8 cellular contexts compared by ENCODE assay signal in the genomic region with DNA sequence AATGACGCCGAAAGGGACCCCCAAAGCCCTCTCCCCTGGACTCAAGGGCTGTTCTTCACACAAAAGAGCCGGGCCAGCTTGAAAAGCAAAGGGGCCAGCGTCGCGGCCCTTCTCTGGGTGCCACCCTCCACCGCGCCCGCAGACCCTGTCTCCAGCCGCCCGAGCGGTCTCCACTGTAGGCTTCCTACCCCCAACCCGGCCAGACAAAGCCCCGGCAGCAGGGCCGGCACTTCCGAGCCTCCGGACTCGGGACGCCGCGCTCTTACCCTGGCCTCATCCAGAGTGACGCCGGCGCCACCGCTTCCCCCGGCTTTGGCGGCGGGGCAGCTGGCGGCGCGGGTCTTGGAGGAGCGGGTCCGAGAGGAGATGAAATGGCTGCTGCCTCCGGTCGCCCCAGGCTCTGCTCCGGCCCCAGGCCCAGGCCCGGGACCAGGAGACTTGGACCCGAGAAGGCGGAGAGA. TPM values are rescaled to one million over a fixed set of nuclear protein-coding genes. Genes with fewer than 3 reads are reported as not detected.
DNase-seq lines count a peak whose midpoint lies in the region; ATAC-seq and TF ChIP-seq lines count a peak whose summit lies in the region.

No MANE protein-coding gene starts in this region.

- peak overlapping the region; percentile 96 for H3K4me3 ChIP-seq in left ventricle myocardium inferior

- no peaks in the 10 kb centered on the region for H3K9me3 Mint-ChIP-seq in activated naive CD4-positive, alpha-beta T cell treated with anti-CD3 and anti-CD28 coated beads for 36 hours
- H3K9me3 Mint-ChIP-seq in progenitor cell of endocrine pancreas (ENCODE audit: low read depth): no peaks in the 10 kb centered on the region

- H3K36me3 ChIP-seq in left ventricle myocardium inferior: peaks cover 6% of the 10 kb centered on the region

- peak; percentile 34 for DNase-seq in DMS79 treated with DMSO at 0.1 percent for 48 hours (lab: John Stamatoyannopoulos, UW)
- no peak for DNase-seq in DMS79 (lab: John Stamatoyannopoulos, UW)
- peak; percentile 63 for DNase-seq in NCI-H526 treated with DMSO at 0.1 percent for 48 hours (lab: John Stamatoyannopoulos, UW)
- DNase-seq in activated naive CD4-positive, alpha-beta T cell treated with anti-CD3 and anti-CD28 coated beads for 36 hours: no peak
- DNase-seq in left ventricle myocardium inferior: peak; percentile 40
- DNase-seq in progenitor cell of endocrine pancreas (ENCODE audit: low spot score, unreplicated experiment): peak; percentile 36
- DNase-seq in NCI-H2107 treated with DMSO at 0.1 percent for 48 hours (lab: John Stamatoyannopoulos, UW; ENCODE audit: unreplicated experiment): no peak

- CTCF ChIA-PET in activated naive CD4-positive, alpha-beta T cell treated with anti-CD3 and anti-CD28 coated beads for 36 hours (lab: Charles Lee): interaction anchor here (0.5 to 4.5 kb wide), 16 partner anchors 10 to 1112 kb away, joined by 3 to 59 read pairs (median 4); a partner anchor contains a TSS

- intact Hi-C loops in activated naive CD4-positive, alpha-beta T cell treated with anti-CD3 and anti-CD28 coated beads for 36 hours (cut with micrococcal nuclease): loop anchor here (1.0 to 10.0 kb wide), 9 partner anchors 10 to 1116 kb away; a partner anchor contains a TSS
- intact Hi-C loops in left ventricle myocardium inferior (cut with micrococcal nuclease): no loop called here

- peaks cover 2% of the 10 kb centered on the region for H3K36me3 Mint-ChIP-seq in activated naive CD4-positive, alpha-beta T cell treated with anti-CD3 and anti-CD28 coated beads for 36 hours (ENCODE audit: low read depth)
- H3K36me3 Mint-ChIP-seq in progenitor cell of endocrine pancreas (ENCODE audit: insufficient read depth): peaks cover 4% of the 10 kb centered on the region

- TF ChIP-seq CTCF in left ventricle myocardium inferior (IDR thresholded peaks at IDR 0.05; ENCODE audit: borderline replicate concordance) (no peak), progenitor cell of endocrine pancreas (IDR thresholded peaks at IDR 0.05; ENCODE audit: unreplicated experiment) (no peak)

- H3K4me1 Mint-ChIP-seq in activated naive CD4-positive, alpha-beta T cell treated with anti-CD3 and anti-CD28 coated beads for 36 hours (ENCODE audit: low read depth): peaks cover 37% of the 10 kb centered on the region
- peaks cover 26% of the 10 kb centered on the region for H3K4me1 Mint-ChIP-seq in progenitor cell of endocrine pancreas (ENCODE audit: low read depth)

- H3K4me3 Mint-ChIP-seq in activated naive CD4-positive, alpha-beta T cell treated with anti-CD3 and anti-CD28 coated beads for 36 hours: peak overlapping the region; percentile 96
- H3K4me3 Mint-ChIP-seq in progenitor cell of endocrine pancreas (ENCODE audit: low read depth): peak overlapping the region; percentile 96

- H3K27me3 Mint-ChIP-seq in activated naive CD4-positive, alpha-beta T cell treated with anti-CD3 and anti-CD28 coated beads for 36 hours (ENCODE audit: low read depth): no peaks in the 10 kb centered on the region
- no peaks in the 10 kb centered on the region for H3K27me3 Mint-ChIP-seq in progenitor cell of endocrine pancreas

- H3K4me1 ChIP-seq in left ventricle myocardium inferior: peaks cover 74% of the 10 kb centered on the region

- H3K27me3 ChIP-seq in left ventricle myocardium inferior (ENCODE audit: low read depth): no peaks in the 10 kb centered on the region

- no peaks in the 10 kb centered on the region for H3K9me3 ChIP-seq in left ventricle myocardium inferior (replicated peaks)

- H3K27ac Mint-ChIP-seq in activated naive CD4-positive, alpha-beta T cell treated with anti-CD3 and anti-CD28 coated beads for 36 hours: peak overlapping the region; percentile 99
- peak overlapping the region; percentile 100 for H3K27ac Mint-ChIP-seq in progenitor cell of endocrine pancreas

- peak overlapping the region; percentile 99 for H3K27ac ChIP-seq in left ventricle myocardium inferior (replicated peaks)

- ATAC-seq in HG02588 (IDR thresholded peaks at IDR 0.05; ENCODE audit: unreplicated experiment): peak; percentile 19

RNA-seq across cellular contexts. Expression of a gene that starts 0.6 kb away (rescaled TPM):
- 10 to 100 TPM; 12.9 to 15.4 TPM for total RNA-seq in activated naive CD4-positive, alpha-beta T cell treated with anti-CD3 and anti-CD28 coated beads for 36 hours
- total RNA-seq in left ventricle myocardium inferior (7.9 TPM), progenitor cell of endocrine pancreas (34.8 and 38.3 TPM in 2 replicates)

RNA-seq across cellular contexts. Expression of a gene that starts 13.9 kb away (rescaled TPM):
- total RNA-seq in activated naive CD4-positive, alpha-beta T cell treated with anti-CD3 and anti-CD28 coated beads for 36 hours: 1 to 10 TPM; 7.6 to 7.7 TPM
- total RNA-seq in left ventricle myocardium inferior: 18.5 TPM
- 23.7 and 24.1 TPM in 2 replicates for total RNA-seq in progenitor cell of endocrine pancreas

Comparison
In these comparisons a context has a peak if more than half of its experiments do, and no peak if none do; other contexts are left out.
1. DNase-seq: peak in DMS79 treated with DMSO at 0.1 percent for 48 hours (single experiment), NCI-H526 treated with DMSO at 0.1 percent for 48 hours (single experiment), left ventricle myocardium inferior (single experiment) and progenitor cell of endocrine pancreas (single experiment); none in DMS79 (single experiment), activated naive CD4-positive, alpha-beta T cell treated with anti-CD3 and anti-CD28 coated beads for 36 hours (single experiment) and NCI-H2107 treated with DMSO at 0.1 percent for 48 hours (single experiment).